Comparison of ENCODE assay signal across 23 cellular contexts in genomic region chr3:10136426-10137005, GRCh38. TPM values are rescaled to one million over a fixed set of nuclear protein-coding genes. Genes with fewer than 3 reads are reported as not detected.
DNase-seq lines count a peak whose midpoint lies in the region; ATAC-seq, FAIRE-seq and TF ChIP-seq lines count a peak whose summit lies in the region.
"Had no signal": no experiment of that assay in that cellular context is flagged by ENCODE, and none has a peak within 500 bp of the region (broad histone marks: within the 10 kb centered on the region; RNA-seq: fewer than 3 reads in every experiment).

No MANE protein-coding gene starts in this region.

- H2AFZ ChIP-seq in HepG2 (ENCODE audit: low read length): no peak overlapping the region
- no peak overlapping the region for H2AFZ ChIP-seq in K562 (ENCODE audit: low read depth, low read length)

- intact Hi-C loops in HepG2 (cut with micrococcal nuclease; ENCODE audit: unreplicated experiment): no loop called here
- intact Hi-C loops in right lobe of liver (cut with DNase I): no loop called here
- intact Hi-C loops in K562 (cut with micrococcal nuclease): no loop called here

- H3K36me3 ChIP-seq in HepG2 (replicated peaks in 1 of 2; ENCODE audit: control insufficient read depth in 1 of 2, insufficient read depth in 2 of 2, low read length in 2 of 2): no peaks in the 10 kb centered on the region
- H3K36me3 ChIP-seq in right lobe of liver: no peaks in the 10 kb centered on the region
- no peaks in the 10 kb centered on the region for H3K36me3 ChIP-seq in K562 (ENCODE audit: control insufficient read depth, insufficient read depth, low read length)
- H3K36me3 ChIP-seq: BE2C, HAP-1 had no signal

- POLR2A ChIA-PET in HepG2 (lab: Yijun Ruan, JAX) (no interaction called here), K562 (lab: Yijun Ruan, JAX) (interaction anchor here (0.6 to 1.6 kb wide), 3 partner anchors 15 to 660 kb away, joined by 3 to 4 read pairs (median 3); no protein-coding TSS in a partner anchor)

- CTCF ChIA-PET in HepG2 (lab: Yijun Ruan, JAX; ENCODE audit: low intra/inter-chr PET ratio, low total read pairs): no interaction called here
- CTCF ChIA-PET in K562 (lab: Yijun Ruan, JAX; ENCODE audit: low intra/inter-chr PET ratio): no interaction called here

- ATAC-seq in HepG2: no peak
- no peak for ATAC-seq in right lobe of liver
- ATAC-seq in K562: no peak
- ATAC-seq: A549 had no signal

- no peaks in the 10 kb centered on the region for H3K9me1 ChIP-seq in K562 (ENCODE audit: control insufficient read depth, insufficient read depth, low read length)

- 83% methylated on average over 11 of the region's 25 CpGs for WGBS in HepG2 (ENCODE audit: low lambda C conversion rate)
- 78% methylated on average over 7 of the region's 25 CpGs for WGBS in right lobe of liver (ENCODE audit: insufficient coverage, low coverage, low lambda C conversion rate, missing lambda C conversion rate)
- WGBS in K562 (ENCODE audit: insufficient coverage, low coverage, missing lambda C conversion rate): 91% methylated on average over 16 of the region's 25 CpGs

- H3K27ac ChIP-seq in HepG2 (ENCODE audit: extremely low read length, insufficient read depth, low read length) (no peak overlapping the region), right lobe of liver (no peak overlapping the region), K562 (ENCODE audit: extremely low read depth, low read depth, low read length) (no peak overlapping the region)
- H3K27ac ChIP-seq: A549 had no signal

- no peak for TF ChIP-seq POLR2A in HepG2 (IDR thresholded peaks at IDR 0.05; ENCODE audit: insufficient read depth in 1 of 2, low read depth in 2 of 2, low read length in 2 of 2)
- TF ChIP-seq POLR2A in right lobe of liver (IDR thresholded peaks at IDR 0.05): no peak
- TF ChIP-seq POLR2A in K562 (conservative IDR thresholded peaks at IDR 0.05): no peak

- DNase-seq in HepG2 (ENCODE audit: low spot score) (no peak), right lobe of liver (no peak), K562 (ENCODE audit: extremely low read depth in 1 of 4, low spot score in 3 of 4) (no peak), GDM1 (lab: John Stamatoyannopoulos, UW) (no peak), foreskin melanocyte (no peak)
- DNase-seq: 8988T; ACHN; AML-193; BE2C; CD4-positive, alpha-beta T cell; CD8-positive, alpha-beta memory T cell; DMS 273 treated with DMSO at 0.1 percent for 48 hours; DMS79; EL; GOT3 had no signal

- no peak overlapping the region for H3K9ac ChIP-seq in HepG2 (ENCODE audit: insufficient read depth, low read depth, low read length)
- H3K9ac ChIP-seq in K562 (ENCODE audit: insufficient read depth in 1 of 2, low read depth in 2 of 2, low read length in 2 of 2): no peak overlapping the region
- H3K9ac ChIP-seq: BLaER1 treated with 17β-estradiol and CSF1 and Interleukin-3, amounts not matched to agents 10 nM and 100 nM had no signal

- H3K4me3 ChIP-seq in HepG2 (replicated peaks in 1 of 3; ENCODE audit: insufficient read depth in 1 of 3, low read depth in 2 of 3, low read length in 3 of 3) (no peak overlapping the region), right lobe of liver (no peak overlapping the region), K562 (no peak overlapping the region)
- H3K4me3 ChIP-seq: A549; BLaER1 treated with 17β-estradiol and CSF1 and Interleukin-3, amounts not matched to agents 10 nM and 100 nM; HAP-1 had no signal

- no peaks in the 10 kb centered on the region for H3K9me3 ChIP-seq in HepG2 (ENCODE audit: low read length)
- H3K9me3 ChIP-seq in right lobe of liver: no peaks in the 10 kb centered on the region
- H3K9me3 ChIP-seq in K562 (replicated peaks; ENCODE audit: control insufficient read depth, insufficient read depth, low read depth, low read length): no peaks in the 10 kb centered on the region
- H3K9me3 ChIP-seq: A549, BE2C, HAP-1 had no signal

- no TSS peak for BruUV-seq in HepG2 (replicated peaks; lab: Mats Ljungman, UMichigan)
- BruUV-seq in K562 (replicated peaks; lab: Mats Ljungman, UMichigan): no TSS peak

- H3K27me3 ChIP-seq in HepG2 (ENCODE audit: control insufficient read depth in 1 of 2, insufficient read depth in 2 of 2, low read length in 2 of 2): no peaks in the 10 kb centered on the region
- H3K27me3 ChIP-seq in right lobe of liver: no peaks in the 10 kb centered on the region
- H3K27me3 ChIP-seq in K562 (ENCODE audit: control insufficient read depth in 2 of 2, insufficient read depth in 2 of 2, low read length in 2 of 2): no peaks in the 10 kb centered on the region
- H3K27me3 ChIP-seq: BE2C; BLaER1 treated with 17β-estradiol and CSF1 and Interleukin-3, amounts not matched to agents 10 nM and 100 nM had no signal

- TF ChIP-seq CTCF in HepG2 (CRISPR knock-in tag; IDR thresholded peaks at IDR 0.05): no peak
- TF ChIP-seq CTCF in right lobe of liver (IDR thresholded peaks at IDR 0.05): no peak
- TF ChIP-seq CTCF in K562 (IDR thresholded peaks at IDR 0.05 in 2 of 3, conservative IDR thresholded peaks at IDR 0.05 in 1 of 3; ENCODE audit: insufficient read depth in 2 of 3, low read depth in 1 of 3, low read length in 3 of 3): no peak

- TF ChIP-seq EP300 in HepG2 (IDR thresholded peaks at IDR 0.05; ENCODE audit: low read depth in 2 of 2, low read length in 2 of 2): no peak
- no peak for TF ChIP-seq EP300 in HepG2 (CRISPR knock-in tag; IDR thresholded peaks at IDR 0.05; ENCODE audit: borderline replicate concordance)
- TF ChIP-seq EP300 in K562 (IDR thresholded peaks at IDR 0.05; ENCODE audit: low read length): no peak

- H3K4me1 ChIP-seq in HepG2 (ENCODE audit: insufficient read depth, low read length) (peaks cover 35% of the 10 kb centered on the region), right lobe of liver (no peaks in the 10 kb centered on the region), K562 (replicated peaks in 1 of 2; ENCODE audit: control insufficient read depth in 2 of 2, insufficient read depth in 2 of 2, low read length in 2 of 2) (peaks cover 20 to 25% of the 10 kb centered on the region in 2 experiments)
- H3K4me1 ChIP-seq: A549, BE2C, HAP-1 had no signal

- FAIRE-seq in HepG2 (lab: Jason Lieb, UNC) (no peak), K562 (lab: Jason Lieb, UNC) (no peak)
- FAIRE-seq: A549, D721Med, GM12891, GM18507, H54 had no signal

- no peaks in the 10 kb centered on the region for H4K20me1 ChIP-seq in HepG2 (ENCODE audit: insufficient read depth, low read length)
- H4K20me1 ChIP-seq in K562 (replicated peaks; ENCODE audit: control insufficient read depth, insufficient read depth, low read length): no peaks in the 10 kb centered on the region; the same call in 1 of the 2 replicates
- H4K20me1 ChIP-seq: BLaER1 treated with 17β-estradiol and CSF1 and Interleukin-3, amounts not matched to agents 10 nM and 100 nM had no signal

- no peaks in the 10 kb centered on the region for H3K79me2 ChIP-seq in HepG2 (ENCODE audit: insufficient read depth, low read length)
- peaks cover under 1% of the 10 kb centered on the region; the same call in 2 of the 3 replicates for H3K79me2 ChIP-seq in K562 (ENCODE audit: control insufficient read depth, insufficient read depth, low read length)

- TF ChIP-seq RAD21 in HepG2 (CRISPR knock-in tag; IDR thresholded peaks at IDR 0.05) (no peak), K562 (CRISPR knock-in tag; conservative IDR thresholded peaks at IDR 0.05 in 1 of 2, IDR thresholded peaks at IDR 0.05 in 1 of 2) (no peak)

- no peak overlapping the region for H3K4me2 ChIP-seq in HepG2 (ENCODE audit: low read depth, low read length)
- H3K4me2 ChIP-seq in K562 (ENCODE audit: insufficient read depth, low read length): no peak overlapping the region
- H3K4me2 ChIP-seq: A549 had no signal

- in situ Hi-C loops in HepG2 (cut with HindIII; ENCODE audit: extremely low pct_ligation_motif_present, low pct_unique_long_range_greater_than_20kb): no loop called here
- in situ Hi-C loops in K562 (cut with MboI): no loop called here

RNA-seq across cellular contexts. Expression of gene VHL, which starts 5.1 kb away (rescaled TPM):
- total RNA-seq in HepG2 (2016; rRNA removed; fragmentation: Illumina TruSeq; extraction: Trizol) (51.7 and 64.4 TPM in 2 replicates), right lobe of liver (10 to 100 TPM; 15.5 to 25.2 (median 19.9) TPM), K562 (2014; rRNA removed) (73.9 and 82.2 TPM in 2 replicates), K562 (2014; rRNA removed; fragmentation: Illumina TruSeq; extraction: Trizol) (109 and 120 TPM in 2 replicates), K562 (2015; rRNA removed; fragmentation: Illumina TruSeq; extraction: Trizol) (90.5 and 91.1 TPM in 2 replicates), K562 (2021) (79.4 and 93.6 TPM in 2 replicates)
- 9.3 and 10.4 TPM in 2 replicates for total RNA-seq in HepG2 (2016; cell fraction: cytosol; rRNA removed; fragmentation: Illumina TruSeq; extraction: Trizol; ENCODE audit: low read depth)
- 51.6 and 58.3 TPM in 2 replicates for total RNA-seq in HepG2 (2016; cell fraction: insoluble cytoplasmic fraction; rRNA removed; fragmentation: Illumina TruSeq; extraction: Trizol)
- total RNA-seq in HepG2 (2016; cell fraction: membrane; rRNA removed; fragmentation: Illumina TruSeq; extraction: Trizol): 50.5 and 52.2 TPM in 2 replicates
- 34.3 and 34.9 TPM in 2 replicates for total RNA-seq in HepG2 (2016; cell fraction: nucleus; rRNA removed; fragmentation: Illumina TruSeq; extraction: Trizol)
- polyA plus RNA-seq in HepG2 (2011; rRNA removed) (23.5 and 24.2 TPM in 2 replicates), K562 (2011; rRNA removed) (49.8 and 55.3 TPM in 2 replicates), K562 (2014; fragmentation: Illumina TruSeq; extraction: Trizol) (73.5 and 84.1 TPM in 2 replicates), K562 (2014; fragmentation: Nextera tagmentation; extraction: Ambion mirVana) (10 to 100 TPM; 16.3 to 22.7 TPM), K562 (2014; rRNA removed) (58.7 and 74.2 TPM in 2 replicates)
- polyA plus RNA-seq in HepG2 (2011; cell fraction: cytosol; rRNA removed): 11.8 and 18.6 TPM in 2 replicates
- 10.9 and 13.2 TPM in 2 replicates for polyA plus RNA-seq in HepG2 (2011; cell fraction: nucleus; rRNA removed)
- 40.2 and 41.2 TPM in 2 replicates for polyA plus RNA-seq in HepG2 (2012)
- 6.7 and 9.7 TPM in 2 replicates for polyA plus RNA-seq in HepG2 (2016; cell fraction: cytosol; fragmentation: Illumina TruSeq; extraction: Trizol; ENCODE audit: low read depth)
- polyA plus RNA-seq in HepG2 (2016; cell fraction: insoluble cytoplasmic fraction; fragmentation: Illumina TruSeq; extraction: Trizol; ENCODE audit: low read depth): 60.6 and 64.6 TPM in 2 replicates
- 33.5 and 35.8 TPM in 2 replicates for polyA plus RNA-seq in HepG2 (2016; cell fraction: membrane; fragmentation: Illumina TruSeq; extraction: Trizol; ENCODE audit: low read depth)
- polyA plus RNA-seq in HepG2 (2016; cell fraction: nucleus; fragmentation: Illumina TruSeq; extraction: Trizol; ENCODE audit: insufficient read depth, low read depth): 53.4 and 54.4 TPM in 2 replicates
- 22.0 and 26.6 TPM in 2 replicates for polyA minus RNA-seq in HepG2 (2011; rRNA and poly(A)+ RNA removed; ENCODE audit: low replicate concordance)
- 15.5 and 17.2 TPM in 2 replicates for polyA minus RNA-seq in HepG2 (2011; cell fraction: cytosol; rRNA and poly(A)+ RNA removed)
- polyA minus RNA-seq in HepG2 (2011; cell fraction: nucleus; rRNA and poly(A)+ RNA removed): 13.1 and 13.4 TPM in 2 replicates
- 75.2 and 83.6 TPM in 2 replicates for total RNA-seq in K562 (2011; cell fraction: chromatin; rRNA removed; ENCODE audit: low replicate concordance)
- 45.5 and 50.2 TPM in 2 replicates for total RNA-seq in K562 (2011; cell fraction: nucleolus; rRNA removed)
- total RNA-seq in K562 (2011; cell fraction: nucleoplasm; rRNA removed): 91.8 and 160 TPM in 2 replicates
- polyA plus RNA-seq in K562 (2011; cell fraction: cytosol; rRNA removed): 19.7 and 34.1 TPM in 2 replicates
- 35.5 and 39.4 TPM in 2 replicates for polyA plus RNA-seq in K562 (2011; cell fraction: nucleus; rRNA removed)
- 78.7 and 123 TPM in 2 replicates for polyA plus RNA-seq in K562 (2012)
- polyA minus RNA-seq in K562 (2011; rRNA and poly(A)+ RNA removed): 70.6 and 72.7 TPM in 2 replicates
- 22.2 and 30.4 TPM in 2 replicates for polyA minus RNA-seq in K562 (2011; cell fraction: cytosol; rRNA and poly(A)+ RNA removed)
- polyA minus RNA-seq in K562 (2011; cell fraction: nucleus; rRNA and poly(A)+ RNA removed): 11.8 and 13.1 TPM in 2 replicates

RNA-seq across cellular contexts. Expression of gene BRK1, which starts 21.0 kb away (rescaled TPM):
- total RNA-seq in HepG2 (2016; rRNA removed; fragmentation: Illumina TruSeq; extraction: Trizol) (118 and 146 TPM in 2 replicates), right lobe of liver (10 to 100 TPM; 41.2 to 55.3 (median 42.7) TPM), K562 (2014; rRNA removed) (105 and 110 TPM in 2 replicates), K562 (2014; rRNA removed; fragmentation: Illumina TruSeq; extraction: Trizol) (148 and 174 TPM in 2 replicates), K562 (2015; rRNA removed; fragmentation: Illumina TruSeq; extraction: Trizol) (148 and 161 TPM in 2 replicates), K562 (2021) (139 and 140 TPM in 2 replicates)
- total RNA-seq in HepG2 (2016; cell fraction: cytosol; rRNA removed; fragmentation: Illumina TruSeq; extraction: Trizol; ENCODE audit: low read depth): 146 and 148 TPM in 2 replicates
- 118 and 151 TPM in 2 replicates for total RNA-seq in HepG2 (2016; cell fraction: insoluble cytoplasmic fraction; rRNA removed; fragmentation: Illumina TruSeq; extraction: Trizol)
- total RNA-seq in HepG2 (2016; cell fraction: membrane; rRNA removed; fragmentation: Illumina TruSeq; extraction: Trizol): 186 and 189 TPM in 2 replicates
- 41.5 and 47.1 TPM in 2 replicates for total RNA-seq in HepG2 (2016; cell fraction: nucleus; rRNA removed; fragmentation: Illumina TruSeq; extraction: Trizol)
- polyA plus RNA-seq in HepG2 (2011; rRNA removed) (137 and 155 TPM in 2 replicates), K562 (2011; rRNA removed) (295 and 316 TPM in 2 replicates), K562 (2014; fragmentation: Illumina TruSeq; extraction: Trizol) (250 and 293 TPM in 2 replicates), K562 (2014; fragmentation: Nextera tagmentation; extraction: Ambion mirVana) (100 to 1,000 TPM; 538 to 634 TPM), K562 (2014; rRNA removed) (252 and 265 TPM in 2 replicates)
- polyA plus RNA-seq in HepG2 (2011; cell fraction: cytosol; rRNA removed): 149 and 188 TPM in 2 replicates
- 30.9 and 35.8 TPM in 2 replicates for polyA plus RNA-seq in HepG2 (2011; cell fraction: nucleus; rRNA removed)
- 174 and 211 TPM in 2 replicates for polyA plus RNA-seq in HepG2 (2012)
- 215 and 222 TPM in 2 replicates for polyA plus RNA-seq in HepG2 (2016; cell fraction: cytosol; fragmentation: Illumina TruSeq; extraction: Trizol; ENCODE audit: low read depth)
- 201 and 202 TPM in 2 replicates for polyA plus RNA-seq in HepG2 (2016; cell fraction: insoluble cytoplasmic fraction; fragmentation: Illumina TruSeq; extraction: Trizol; ENCODE audit: low read depth)
- polyA plus RNA-seq in HepG2 (2016; cell fraction: membrane; fragmentation: Illumina TruSeq; extraction: Trizol; ENCODE audit: low read depth): 234 TPM in 2 replicates
- polyA plus RNA-seq in HepG2 (2016; cell fraction: nucleus; fragmentation: Illumina TruSeq; extraction: Trizol; ENCODE audit: insufficient read depth, low read depth): 91.3 and 95.5 TPM in 2 replicates
- polyA minus RNA-seq in HepG2 (2011; rRNA and poly(A)+ RNA removed; ENCODE audit: low replicate concordance): 60.0 and 70.0 TPM in 2 replicates
- 36.4 and 40.6 TPM in 2 replicates for polyA minus RNA-seq in HepG2 (2011; cell fraction: cytosol; rRNA and poly(A)+ RNA removed)
- 21.4 and 27.1 TPM in 2 replicates for polyA minus RNA-seq in HepG2 (2011; cell fraction: nucleus; rRNA and poly(A)+ RNA removed)
- 34.5 and 36.9 TPM in 2 replicates for total RNA-seq in K562 (2011; cell fraction: chromatin; rRNA removed; ENCODE audit: low replicate concordance)
- total RNA-seq in K562 (2011; cell fraction: nucleolus; rRNA removed): 28.4 and 29.7 TPM in 2 replicates
- total RNA-seq in K562 (2011; cell fraction: nucleoplasm; rRNA removed): 50.7 and 104 TPM in 2 replicates
- 189 and 259 TPM in 2 replicates for polyA plus RNA-seq in K562 (2011; cell fraction: cytosol; rRNA removed)
- 67.0 and 104 TPM in 2 replicates for polyA plus RNA-seq in K562 (2011; cell fraction: nucleus; rRNA removed)
- 244 and 289 TPM in 2 replicates for polyA plus RNA-seq in K562 (2012)
- polyA minus RNA-seq in K562 (2011; rRNA and poly(A)+ RNA removed): 110 and 120 TPM in 2 replicates
- polyA minus RNA-seq in K562 (2011; cell fraction: cytosol; rRNA and poly(A)+ RNA removed): 37.0 and 45.9 TPM in 2 replicates
- polyA minus RNA-seq in K562 (2011; cell fraction: nucleus; rRNA and poly(A)+ RNA removed): 11.7 and 28.9 TPM in 2 replicates

RNA-seq across cellular contexts. Expression of gene IRAK2, which starts 28.2 kb away (rescaled TPM):
- total RNA-seq in HepG2 (2016; rRNA removed; fragmentation: Illumina TruSeq; extraction: Trizol) (13.1 and 15.3 TPM in 2 replicates), right lobe of liver (10 to 100 TPM in 3 of 6 experiments, 1 to 10 TPM in 3; 4.2 to 16.0 (median 8.4) TPM), K562 (2014; rRNA removed) (2.5 and 4.7 TPM in 2 replicates), K562 (2014; rRNA removed; fragmentation: Illumina TruSeq; extraction: Trizol) (2.7 TPM in 2 replicates), K562 (2015; rRNA removed; fragmentation: Illumina TruSeq; extraction: Trizol) (1.7 and 1.8 TPM in 2 replicates), K562 (2021) (3.1 and 3.2 TPM in 2 replicates)
- 1.5 and 1.7 TPM in 2 replicates for total RNA-seq in HepG2 (2016; cell fraction: cytosol; rRNA removed; fragmentation: Illumina TruSeq; extraction: Trizol; ENCODE audit: low read depth)
- 12.7 and 14.4 TPM in 2 replicates for total RNA-seq in HepG2 (2016; cell fraction: insoluble cytoplasmic fraction; rRNA removed; fragmentation: Illumina TruSeq; extraction: Trizol)
- total RNA-seq in HepG2 (2016; cell fraction: membrane; rRNA removed; fragmentation: Illumina TruSeq; extraction: Trizol): 5.2 TPM in 2 replicates
- 8.0 and 8.2 TPM in 2 replicates for total RNA-seq in HepG2 (2016; cell fraction: nucleus; rRNA removed; fragmentation: Illumina TruSeq; extraction: Trizol)
- polyA plus RNA-seq in HepG2 (2011; rRNA removed) (23.3 and 27.9 TPM in 2 replicates), K562 (2011; rRNA removed) (3.6 and 4.4 TPM in 2 replicates), K562 (2014; fragmentation: Illumina TruSeq; extraction: Trizol) (3.2 and 3.8 TPM in 2 replicates), K562 (2014; fragmentation: Nextera tagmentation; extraction: Ambion mirVana) (1 to 10 TPM in 1 of 2 experiments, under 1 TPM in 1; 0.42 to 1.0 TPM), K562 (2014; rRNA removed) (2.7 and 2.9 TPM in 2 replicates)
- polyA plus RNA-seq in HepG2 (2011; cell fraction: cytosol; rRNA removed): 20.5 and 24.9 TPM in 2 replicates
- polyA plus RNA-seq in HepG2 (2011; cell fraction: nucleus; rRNA removed): 10.1 and 12.7 TPM in 2 replicates
- 12.4 and 13.3 TPM in 2 replicates for polyA plus RNA-seq in HepG2 (2012)
- polyA plus RNA-seq in HepG2 (2016; cell fraction: cytosol; fragmentation: Illumina TruSeq; extraction: Trizol; ENCODE audit: low read depth): 0.59 and 0.79 TPM in 2 replicates
- 11.6 and 13.6 TPM in 2 replicates for polyA plus RNA-seq in HepG2 (2016; cell fraction: insoluble cytoplasmic fraction; fragmentation: Illumina TruSeq; extraction: Trizol; ENCODE audit: low read depth)
- 1.8 and 2.2 TPM in 2 replicates for polyA plus RNA-seq in HepG2 (2016; cell fraction: membrane; fragmentation: Illumina TruSeq; extraction: Trizol; ENCODE audit: low read depth)
- 9.0 and 10.2 TPM in 2 replicates for polyA plus RNA-seq in HepG2 (2016; cell fraction: nucleus; fragmentation: Illumina TruSeq; extraction: Trizol; ENCODE audit: insufficient read depth, low read depth)
- polyA minus RNA-seq in HepG2 (2011; rRNA and poly(A)+ RNA removed; ENCODE audit: low replicate concordance): 11.7 and 37.7 TPM in 2 replicates
- 15.0 and 20.4 TPM in 2 replicates for polyA minus RNA-seq in HepG2 (2011; cell fraction: cytosol; rRNA and poly(A)+ RNA removed)
- 9.5 and 12.4 TPM in 2 replicates for polyA minus RNA-seq in HepG2 (2011; cell fraction: nucleus; rRNA and poly(A)+ RNA removed)
- total RNA-seq in K562 (2011; cell fraction: chromatin; rRNA removed; ENCODE audit: low replicate concordance): 3.6 and 5.6 TPM in 2 replicates
- 3.4 and 4.5 TPM in 2 replicates for total RNA-seq in K562 (2011; cell fraction: nucleolus; rRNA removed)
- 3.7 and 4.1 TPM in 2 replicates for total RNA-seq in K562 (2011; cell fraction: nucleoplasm; rRNA removed)
- polyA plus RNA-seq in K562 (2011; cell fraction: cytosol; rRNA removed): 4.2 and 5.7 TPM in 2 replicates
- 1.3 and 1.9 TPM in 2 replicates for polyA plus RNA-seq in K562 (2011; cell fraction: nucleus; rRNA removed)
- 1.8 and 2.8 TPM in 2 replicates for polyA plus RNA-seq in K562 (2012)
- 2.3 and 3.5 TPM in 2 replicates for polyA minus RNA-seq in K562 (2011; rRNA and poly(A)+ RNA removed)
- 1.9 and 3.1 TPM in 2 replicates for polyA minus RNA-seq in K562 (2011; cell fraction: cytosol; rRNA and poly(A)+ RNA removed)
- polyA minus RNA-seq in K562 (2011; cell fraction: nucleus; rRNA and poly(A)+ RNA removed): 1.1 and 1.2 TPM in 2 replicates

RNA-seq across cellular contexts. Expression of gene FANCD2OS, which starts 28.5 kb away (rescaled TPM):
- total RNA-seq in HepG2 (2016; rRNA removed; fragmentation: Illumina TruSeq; extraction: Trizol): not detected in 2 replicates
- not detected in 2 replicates for total RNA-seq in HepG2 (2016; cell fraction: cytosol; rRNA removed; fragmentation: Illumina TruSeq; extraction: Trizol; ENCODE audit: low read depth)
- not detected in 2 replicates for total RNA-seq in HepG2 (2016; cell fraction: insoluble cytoplasmic fraction; rRNA removed; fragmentation: Illumina TruSeq; extraction: Trizol)
- total RNA-seq in HepG2 (2016; cell fraction: membrane; rRNA removed; fragmentation: Illumina TruSeq; extraction: Trizol): not detected in 2 replicates
- not detected in 2 replicates for total RNA-seq in HepG2 (2016; cell fraction: nucleus; rRNA removed; fragmentation: Illumina TruSeq; extraction: Trizol)
- polyA plus RNA-seq in HepG2 (2011; rRNA removed): not detected in 2 replicates
- not detected in 2 replicates for polyA plus RNA-seq in HepG2 (2011; cell fraction: cytosol; rRNA removed)
- polyA plus RNA-seq in HepG2 (2011; cell fraction: nucleus; rRNA removed): not detected in 2 replicates
- not detected in 2 replicates for polyA plus RNA-seq in HepG2 (2012)
- polyA plus RNA-seq in HepG2 (2016; cell fraction: cytosol; fragmentation: Illumina TruSeq; extraction: Trizol; ENCODE audit: low read depth): not detected in 2 replicates
- polyA plus RNA-seq in HepG2 (2016; cell fraction: insoluble cytoplasmic fraction; fragmentation: Illumina TruSeq; extraction: Trizol; ENCODE audit: low read depth): not detected in 2 replicates
- polyA plus RNA-seq in HepG2 (2016; cell fraction: membrane; fragmentation: Illumina TruSeq; extraction: Trizol; ENCODE audit: low read depth): not detected in 2 replicates
- not detected in 2 replicates for polyA plus RNA-seq in HepG2 (2016; cell fraction: nucleus; fragmentation: Illumina TruSeq; extraction: Trizol; ENCODE audit: insufficient read depth, low read depth)
- not detected in 2 replicates for polyA minus RNA-seq in HepG2 (2011; rRNA and poly(A)+ RNA removed; ENCODE audit: low replicate concordance)
- not detected in 2 replicates for polyA minus RNA-seq in HepG2 (2011; cell fraction: cytosol; rRNA and poly(A)+ RNA removed)
- polyA minus RNA-seq in HepG2 (2011; cell fraction: nucleus; rRNA and poly(A)+ RNA removed): not detected in 2 replicates
- total RNA-seq in right lobe of liver: not detected
- total RNA-seq in K562 (2011; cell fraction: chromatin; rRNA removed; ENCODE audit: low replicate concordance): not detected in 2 replicates
- not detected in 2 replicates for total RNA-seq in K562 (2011; cell fraction: nucleolus; rRNA removed)
- total RNA-seq in K562 (2011; cell fraction: nucleoplasm; rRNA removed): not detected in 2 replicates
- total RNA-seq in K562 (2014; rRNA removed): not detected in 2 replicates
- not detected in 2 replicates for total RNA-seq in K562 (2014; rRNA removed; fragmentation: Illumina TruSeq; extraction: Trizol)
- total RNA-seq in K562 (2015; rRNA removed; fragmentation: Illumina TruSeq; extraction: Trizol): not detected in 2 replicates
- not detected in 2 replicates for total RNA-seq in K562 (2021)
- not detected in 2 replicates for polyA plus RNA-seq in K562 (2011; rRNA removed)
- not detected in 2 replicates for polyA plus RNA-seq in K562 (2011; cell fraction: cytosol; rRNA removed)
- polyA plus RNA-seq in K562 (2011; cell fraction: nucleus; rRNA removed): not detected in 2 replicates
- not detected in 2 replicates for polyA plus RNA-seq in K562 (2012)
- not detected in 2 replicates for polyA plus RNA-seq in K562 (2014; fragmentation: Illumina TruSeq; extraction: Trizol)
- not detected for polyA plus RNA-seq in K562 (2014; fragmentation: Nextera tagmentation; extraction: Ambion mirVana)
- polyA plus RNA-seq in K562 (2014; rRNA removed): not detected in 2 replicates
- not detected in 2 replicates for polyA minus RNA-seq in K562 (2011; rRNA and poly(A)+ RNA removed)
- polyA minus RNA-seq in K562 (2011; cell fraction: cytosol; rRNA and poly(A)+ RNA removed): not detected in 2 replicates
- polyA minus RNA-seq in K562 (2011; cell fraction: nucleus; rRNA and poly(A)+ RNA removed): not detected in 2 replicates
- total RNA-seq: CD4-positive, alpha-beta T cell; CD8-positive, alpha-beta memory T cell had no signal
- polyA plus RNA-seq: A549; CD14-positive monocyte; CD8-positive, alpha-beta memory T cell had no signal

Comparison
In these comparisons a context has a peak if more than half of its experiments do, and no peak if none do; other contexts are left out.
1. Of the 241 proteins assayed by ChIP-seq in both HepG2 and K562: peak only in HepG2: REST; only in K562: EHMT2, STAG1, TFAP4 and ZBTB33; in both: none; in neither: 235; mixed calls (peak in some experiments, not most) for 1.